Comparison of ENCODE assay signal across 25 cellular contexts in genomic region chr14:101104485-101104884, GRCh38.
"Had no signal": no experiment of that assay in that cellular context is flagged by ENCODE, and none has a peak within 500 bp of the region (broad histone marks: within the 10 kb centered on the region; RNA-seq: fewer than 3 reads in every experiment).

No MANE protein-coding gene starts in this region.

- ATAC-seq: T-cell had no signal

- H3K27ac ChIP-seq: adrenal gland, SK-N-MC, VCaP had no signal

- H3K9me3 ChIP-seq: adrenal gland had no signal

- H3K36me3 ChIP-seq: adrenal gland had no signal

- H3K4me3 ChIP-seq: adrenal gland, SK-N-MC had no signal

- DNase-seq: activated CD4-positive, alpha-beta memory T cell treated with anti-CD3 and anti-CD28 coated beads for 36 hours; activated CD4-positive, alpha-beta T cell treated with anti-CD3 and anti-CD28 coated beads, Interleukin-2, amount 10 ng/mL, durations not matched to agents 7 days and 5 days; activated CD4-positive, CD25-positive, alpha-beta regulatory T cell; activated gamma-delta T cell; activated naive CD4-positive, alpha-beta T cell treated with anti-CD3 and anti-CD28 coated beads, Interleukin-2, amount 50 U/mL, for 16 hours; activated naive CD8-positive, alpha-beta T cell treated with anti-CD3 and anti-CD28 coated beads, Interleukin-2, amount 10 ng/mL, durations not matched to agents 7 days and 5 days; activated T-cell treated with anti-CD3 and anti-CD28 coated beads, Interleukin-2, amount 50 U/mL, for 24 hours; anterior cingulate cortex; caudate nucleus; KG1; NCI-H1092 treated with DMSO at 0.1 percent for 48 hours; NCI-H1417 treated with DMSO at 0.1 percent for 48 hours; NCI-H1694; NCI-H2029; NCI-H2107; NCI-H2171 treated with DMSO at 0.1 percent for 48 hours; NCI-H345; NCI-H510A; NCI-H526 treated with DMSO at 0.1 percent for 48 hours; NK-92 treated with Interleukin-12 subunit alpha and Interleukin-12 subunit beta, amount 100 ng/mL, for 24 hours; OCI-M1 had no signal

- H3K4me1 ChIP-seq: adrenal gland had no signal

- H3K27me3 ChIP-seq: adrenal gland had no signal
